In genomic region chr3:51224843-51225242, GRCh38 we compare ENCODE assay signal across 29 cellular contexts.
"Had no signal": no experiment of that assay in that cellular context is flagged by ENCODE, and none has a peak within 500 bp of the region (broad histone marks: within the 10 kb centered on the region; RNA-seq: fewer than 3 reads in every experiment).

No MANE protein-coding gene starts in this region.

- H3K4me3 ChIP-seq: colonic mucosa, coronary artery, dorsolateral prefrontal cortex, esophagus muscularis mucosa, esophagus squamous epithelium, gastrocnemius medialis, gastroesophageal sphincter, heart left ventricle, heart right ventricle had no signal

- H3K4me1 ChIP-seq: colonic mucosa, esophagus muscularis mucosa, esophagus squamous epithelium, foreskin keratinocyte, gastrocnemius medialis, gastroesophageal sphincter, heart left ventricle, heart right ventricle had no signal

- H3K9me3 ChIP-seq: colonic mucosa, esophagus muscularis mucosa, esophagus squamous epithelium, gastrocnemius medialis, gastroesophageal sphincter, heart left ventricle, heart right ventricle had no signal

- H3K27me3 ChIP-seq: colonic mucosa, dorsolateral prefrontal cortex, esophagus muscularis mucosa, esophagus squamous epithelium, gastrocnemius medialis, gastroesophageal sphincter, heart left ventricle, heart right ventricle had no signal

- H3K27ac Mint-ChIP-seq: dendritic cell treated with granulocyte-macrophage colony-stimulating factor and Interleukin-4, amounts not matched to agents 40 ng/mL and 50 ng/mL, for 4 days; effector memory CD8-positive, alpha-beta T cell; endodermal cell had no signal

- DNase-seq: colonic mucosa; cortex of kidney; dermis blood vessel endothelial cell; dorsolateral prefrontal cortex; effector CD4-positive, alpha-beta T cell; effector CD8-positive, alpha-beta T cell; effector memory CD4-positive, alpha-beta T cell; effector memory CD8-positive, alpha-beta T cell; endodermal cell; erythroblast; esophagus squamous epithelium; foreskin fibroblast; foreskin keratinocyte; foreskin melanocyte; gastrocnemius medialis; glutamatergic neuron; head of caudate nucleus; heart left ventricle; heart right ventricle had no signal

- FAIRE-seq: colon, endometrium, endothelial cell of umbilical vein, frontal cortex had no signal

- H3K36me3 ChIP-seq: colonic mucosa, esophagus squamous epithelium, gastrocnemius medialis, heart right ventricle had no signal

- H3K9me3 Mint-ChIP-seq: dendritic cell treated with granulocyte-macrophage colony-stimulating factor and Interleukin-4, amounts not matched to agents 40 ng/mL and 50 ng/mL, for 4 days; effector memory CD8-positive, alpha-beta T cell; endodermal cell had no signal

- H3K27ac ChIP-seq: colonic mucosa, coronary artery, dorsolateral prefrontal cortex, epithelial cell of prostate, esophagus muscularis mucosa, esophagus squamous epithelium, foreskin keratinocyte, gastrocnemius medialis, gastroesophageal sphincter, heart left ventricle, heart right ventricle had no signal

- ATAC-seq: effector memory CD8-positive, alpha-beta T cell; esophagus mucosa; foreskin keratinocyte; gastrocnemius medialis; gastroesophageal sphincter; heart left ventricle; heart right ventricle had no signal

- H3K27me3 Mint-ChIP-seq: effector memory CD8-positive, alpha-beta T cell had no signal

- H3K4me3 Mint-ChIP-seq: dendritic cell treated with granulocyte-macrophage colony-stimulating factor and Interleukin-4, amounts not matched to agents 40 ng/mL and 50 ng/mL, for 4 days; effector memory CD8-positive, alpha-beta T cell; endodermal cell had no signal
